Comparison of ENCODE assay signal across 1 cellular context in the genomic region with DNA sequence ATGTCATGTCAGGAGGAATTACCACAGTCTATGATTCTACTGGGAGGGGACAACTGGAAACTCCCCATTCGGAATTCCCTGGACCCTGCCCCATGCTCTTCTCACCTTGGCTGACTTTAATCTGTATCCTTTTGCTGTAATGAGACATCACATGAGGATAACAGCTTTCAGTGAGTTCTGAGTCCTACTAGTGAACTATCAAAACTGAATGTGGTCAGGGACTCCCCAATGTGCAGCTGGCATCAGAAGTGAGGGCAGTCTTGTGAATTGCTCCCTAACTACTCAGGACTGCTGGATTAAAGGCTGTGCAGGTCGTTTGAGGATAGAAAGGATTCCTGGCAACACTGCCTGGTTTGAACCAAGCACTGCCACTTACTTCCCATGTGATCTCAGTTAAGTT.
TF ChIP-seq lines count a peak whose summit lies in the region.

No MANE protein-coding gene starts in this region.

TF ChIP-seq in HepG2, 621 proteins besides CTCF, POLR2A, EP300 and RAD21:
- no peak for TF ChIP-seq KDM3A (CRISPR knock-in tag; IDR thresholded peaks at IDR 0.05; ENCODE audit: low read depth)
- no peak for TF ChIP-seq ZNF280D (CRISPR knock-in tag; IDR thresholded peaks at IDR 0.05)
- no peak for TF ChIP-seq ZBTB46 (CRISPR knock-in tag; IDR thresholded peaks at IDR 0.05; ENCODE audit: borderline replicate concordance)
- no peak for TF ChIP-seq ATF7 (IDR thresholded peaks at IDR 0.05)
- TF ChIP-seq ATF7 (CRISPR knock-in tag; IDR thresholded peaks at IDR 0.05) = no peak
- TF ChIP-seq ZNF251 (CRISPR knock-in tag; IDR thresholded peaks at IDR 0.05) = no peak
- TF ChIP-seq, protein P1, sequence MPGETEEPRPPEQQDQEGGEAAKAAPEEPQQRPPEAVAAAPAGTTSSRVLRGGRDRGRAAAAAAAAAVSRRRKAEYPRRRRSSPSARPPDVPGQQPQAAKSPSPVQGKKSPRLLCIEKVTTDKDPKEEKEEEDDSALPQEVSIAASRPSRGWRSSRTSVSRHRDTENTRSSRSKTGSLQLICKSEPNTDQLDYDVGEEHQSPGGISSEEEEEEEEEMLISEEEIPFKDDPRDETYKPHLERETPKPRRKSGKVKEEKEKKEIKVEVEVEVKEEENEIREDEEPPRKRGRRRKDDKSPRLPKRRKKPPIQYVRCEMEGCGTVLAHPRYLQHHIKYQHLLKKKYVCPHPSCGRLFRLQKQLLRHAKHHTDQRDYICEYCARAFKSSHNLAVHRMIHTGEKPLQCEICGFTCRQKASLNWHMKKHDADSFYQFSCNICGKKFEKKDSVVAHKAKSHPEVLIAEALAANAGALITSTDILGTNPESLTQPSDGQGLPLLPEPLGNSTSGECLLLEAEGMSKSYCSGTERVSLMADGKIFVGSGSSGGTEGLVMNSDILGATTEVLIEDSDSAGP (CRISPR knock-in tag; IDR thresholded peaks at IDR 0.05; ENCODE audit: borderline replicate concordance) = no peak
- no peak for TF ChIP-seq HDAC2 (CRISPR knock-in tag; IDR thresholded peaks at IDR 0.05)
